1 cellular context compared by ENCODE assay signal in the genomic region with DNA sequence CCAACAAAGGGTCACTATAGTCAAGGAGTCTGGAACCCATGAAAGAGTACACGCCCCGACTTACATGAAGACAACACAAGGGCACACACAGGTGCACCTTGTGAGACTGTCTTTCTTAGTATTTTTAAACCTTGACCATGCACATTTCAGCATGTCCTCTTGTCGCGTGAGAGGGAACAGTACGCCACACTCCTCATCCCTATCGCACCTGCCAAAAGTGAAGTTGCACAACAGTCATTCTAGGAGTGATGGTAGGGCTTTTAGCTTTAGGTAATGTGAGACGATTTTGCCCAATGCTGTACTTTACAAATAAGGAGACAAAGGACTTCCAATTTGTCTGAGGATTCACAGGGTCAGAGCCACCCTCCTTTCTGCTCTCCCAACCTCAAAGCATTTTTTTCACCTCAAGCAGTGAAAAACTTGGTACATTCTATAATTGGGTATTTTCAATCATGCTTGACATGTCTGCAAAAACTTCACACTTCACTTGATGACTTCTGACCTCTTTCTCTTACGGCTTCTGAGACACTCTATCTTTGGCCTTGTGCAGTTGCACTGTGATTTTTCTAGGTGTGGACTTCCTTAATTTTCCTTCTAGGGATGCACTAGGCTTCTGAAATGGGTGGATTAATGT.
TF ChIP-seq lines count a peak whose summit lies in the region.

No MANE protein-coding gene starts in this region.

TF ChIP-seq in GM23338, 12 proteins besides CTCF, POLR2A, EP300 and RAD21 (continued from another document):
- TF ChIP-seq REST (IDR thresholded peaks at IDR 0.05; ENCODE audit: unreplicated experiment) (no peak), EZH2 (IDR thresholded peaks at IDR 0.05; ENCODE audit: low read depth, unreplicated experiment) (no peak)
- TF ChIP-seq, protein P1, sequence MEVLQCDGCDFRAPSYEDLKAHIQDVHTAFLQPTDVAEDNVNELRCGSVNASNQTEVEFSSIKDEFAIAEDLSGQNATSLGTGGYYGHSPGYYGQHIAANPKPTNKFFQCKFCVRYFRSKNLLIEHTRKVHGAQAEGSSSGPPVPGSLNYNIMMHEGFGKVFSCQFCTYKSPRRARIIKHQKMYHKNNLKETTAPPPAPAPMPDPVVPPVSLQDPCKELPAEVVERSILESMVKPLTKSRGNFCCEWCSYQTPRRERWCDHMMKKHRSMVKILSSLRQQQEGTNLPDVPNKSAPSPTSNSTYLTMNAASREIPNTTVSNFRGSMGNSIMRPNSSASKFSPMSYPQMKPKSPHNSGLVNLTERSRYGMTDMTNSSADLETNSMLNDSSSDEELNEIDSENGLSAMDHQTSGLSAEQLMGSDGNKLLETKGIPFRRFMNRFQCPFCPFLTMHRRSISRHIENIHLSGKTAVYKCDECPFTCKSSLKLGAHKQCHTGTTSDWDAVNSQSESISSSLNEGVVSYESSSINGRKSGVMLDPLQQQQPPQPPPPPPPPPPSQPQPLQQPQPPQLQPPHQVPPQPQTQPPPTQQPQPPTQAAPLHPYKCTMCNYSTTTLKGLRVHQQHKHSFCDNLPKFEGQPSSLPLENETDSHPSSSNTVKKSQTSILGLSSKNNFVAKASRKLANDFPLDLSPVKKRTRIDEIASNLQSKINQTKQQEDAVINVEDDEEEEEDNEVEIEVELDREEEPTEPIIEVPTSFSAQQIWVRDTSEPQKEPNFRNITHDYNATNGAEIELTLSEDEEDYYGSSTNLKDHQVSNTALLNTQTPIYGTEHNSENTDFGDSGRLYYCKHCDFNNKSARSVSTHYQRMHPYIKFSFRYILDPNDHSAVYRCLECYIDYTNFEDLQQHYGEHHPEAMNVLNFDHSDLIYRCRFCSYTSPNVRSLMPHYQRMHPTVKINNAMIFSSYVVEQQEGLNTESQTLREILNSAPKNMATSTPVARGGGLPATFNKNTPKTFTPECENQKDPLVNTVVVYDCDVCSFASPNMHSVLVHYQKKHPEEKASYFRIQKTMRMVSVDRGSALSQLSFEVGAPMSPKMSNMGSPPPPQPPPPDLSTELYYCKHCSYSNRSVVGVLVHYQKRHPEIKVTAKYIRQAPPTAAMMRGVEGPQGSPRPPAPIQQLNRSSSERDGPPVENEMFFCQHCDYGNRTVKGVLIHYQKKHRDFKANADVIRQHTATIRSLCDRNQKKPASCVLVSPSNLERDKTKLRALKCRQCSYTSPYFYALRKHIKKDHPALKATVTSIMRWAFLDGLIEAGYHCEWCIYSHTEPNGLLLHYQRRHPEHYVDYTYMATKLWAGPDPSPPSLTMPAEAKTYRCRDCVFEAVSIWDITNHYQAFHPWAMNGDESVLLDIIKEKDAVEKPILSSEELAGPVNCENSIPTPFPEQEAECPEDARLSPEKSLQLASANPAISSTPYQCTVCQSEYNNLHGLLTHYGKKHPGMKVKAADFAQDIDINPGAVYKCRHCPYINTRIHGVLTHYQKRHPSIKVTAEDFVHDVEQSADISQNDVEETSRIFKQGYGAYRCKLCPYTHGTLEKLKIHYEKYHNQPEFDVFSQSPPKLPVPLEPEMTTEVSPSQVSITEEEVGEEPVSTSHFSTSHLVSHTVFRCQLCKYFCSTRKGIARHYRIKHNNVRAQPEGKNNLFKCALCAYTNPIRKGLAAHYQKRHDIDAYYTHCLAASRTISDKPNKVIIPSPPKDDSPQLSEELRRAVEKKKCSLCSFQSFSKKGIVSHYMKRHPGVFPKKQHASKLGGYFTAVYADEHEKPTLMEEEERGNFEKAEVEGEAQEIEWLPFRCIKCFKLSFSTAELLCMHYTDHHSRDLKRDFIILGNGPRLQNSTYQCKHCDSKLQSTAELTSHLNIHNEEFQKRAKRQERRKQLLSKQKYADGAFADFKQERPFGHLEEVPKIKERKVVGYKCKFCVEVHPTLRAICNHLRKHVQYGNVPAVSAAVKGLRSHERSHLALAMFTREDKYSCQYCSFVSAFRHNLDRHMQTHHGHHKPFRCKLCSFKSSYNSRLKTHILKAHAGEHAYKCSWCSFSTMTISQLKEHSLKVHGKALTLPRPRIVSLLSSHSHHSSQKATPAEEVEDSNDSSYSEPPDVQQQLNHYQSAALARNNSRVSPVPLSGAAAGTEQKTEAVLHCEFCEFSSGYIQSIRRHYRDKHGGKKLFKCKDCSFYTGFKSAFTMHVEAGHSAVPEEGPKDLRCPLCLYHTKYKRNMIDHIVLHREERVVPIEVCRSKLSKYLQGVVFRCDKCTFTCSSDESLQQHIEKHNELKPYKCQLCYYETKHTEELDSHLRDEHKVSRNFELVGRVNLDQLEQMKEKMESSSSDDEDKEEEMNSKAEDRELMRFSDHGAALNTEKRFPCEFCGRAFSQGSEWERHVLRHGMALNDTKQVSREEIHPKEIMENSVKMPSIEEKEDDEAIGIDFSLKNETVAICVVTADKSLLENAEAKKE (CRISPR knock-in tag; IDR thresholded peaks at IDR 0.05), result no peak
TF ChIP-seq in GM23338: peak in this region for 0.
